ENCODE assay signal across 8 cellular contexts in genomic region chr12:111215891-111216290, GRCh38.
"Had no signal": no experiment of that assay in that cellular context is flagged by ENCODE, and none has a peak within 500 bp of the region (broad histone marks: within the 10 kb centered on the region; RNA-seq: fewer than 3 reads in every experiment).

No MANE protein-coding gene starts in this region.

- H3K4me1 ChIP-seq: HAP-1 had no signal

- ATAC-seq: HCT116, K562 had no signal

- H3K4me3 ChIP-seq: GM23248, HAP-1, K562 had no signal

- H3K36me3 ChIP-seq: HAP-1 had no signal

- H3K9me3 ChIP-seq: HAP-1 had no signal

- H3K27ac ChIP-seq: GM23248 had no signal

- DNase-seq: GM23248, GOT3, H7, HFFc6, IMR-90 had no signal
